Comparison of ENCODE assay signal across 16 cellular contexts in genomic region chr6:111357680-111358079, GRCh38.
"Had no signal": no experiment of that assay in that cellular context is flagged by ENCODE, and none has a peak within 500 bp of the region (broad histone marks: within the 10 kb centered on the region; RNA-seq: fewer than 3 reads in every experiment).

No MANE protein-coding gene starts in this region.

- ATAC-seq: right cardiac atrium; stimulated activated naive CD8-positive, alpha-beta T cell treated with anti-CD3 and anti-CD28 coated beads, Interleukin-15, Interleukin-2, amounts not matched to agents 100 U/mL and 50 U/mL, for 24 hours had no signal

- H3K4me1 Mint-ChIP-seq: activated naive CD4-positive, alpha-beta T cell treated with anti-CD3 and anti-CD28 coated beads, Interleukin-2, amount 10 ng/mL, durations not matched to agents 7 days and 5 days had no signal

- H3K4me1 ChIP-seq: neural progenitor cell, parathyroid adenoma had no signal

- H3K27ac Mint-ChIP-seq: activated naive CD4-positive, alpha-beta T cell treated with anti-CD3 and anti-CD28 coated beads, Interleukin-2, amount 10 ng/mL, durations not matched to agents 7 days and 5 days; neural progenitor cell had no signal

- H3K4me3 ChIP-seq: coronary artery, esophagus muscularis mucosa, neural progenitor cell, smooth muscle cell, transverse colon had no signal

- H3K27me3 Mint-ChIP-seq: activated naive CD4-positive, alpha-beta T cell treated with anti-CD3 and anti-CD28 coated beads, Interleukin-2, amount 10 ng/mL, durations not matched to agents 7 days and 5 days had no signal

- H3K27me3 ChIP-seq: esophagus muscularis mucosa, neural progenitor cell, transverse colon had no signal

- DNase-seq: activated CD4-positive, CD25-positive, alpha-beta regulatory T cell treated with anti-CD3 and anti-CD28 coated beads, Interleukin-2, amount 50 U/mL, for 72 hours; activated naive CD4-positive, alpha-beta T cell treated with anti-CD3 and anti-CD28 coated beads, Interleukin-2, amount 10 ng/mL, durations not matched to agents 7 days and 5 days; activated T-cell treated with anti-CD3 and anti-CD28 coated beads for 4 hours; caudate nucleus; hypothalamus; midbrain; right cardiac atrium; stimulated activated naive CD8-positive, alpha-beta T cell treated with anti-CD3 and anti-CD28 coated beads, Interleukin-15, Interleukin-2, amounts not matched to agents 100 U/mL and 50 U/mL, for 24 hours; T-helper 1 cell; T1000; transverse colon had no signal

- H3K27ac ChIP-seq: coronary artery, esophagus muscularis mucosa, neural progenitor cell, parathyroid adenoma, transverse colon had no signal

- H3K4me3 Mint-ChIP-seq: activated naive CD4-positive, alpha-beta T cell treated with anti-CD3 and anti-CD28 coated beads, Interleukin-2, amount 10 ng/mL, durations not matched to agents 7 days and 5 days; neural progenitor cell had no signal

- H3K9me3 Mint-ChIP-seq: activated naive CD4-positive, alpha-beta T cell treated with anti-CD3 and anti-CD28 coated beads, Interleukin-2, amount 10 ng/mL, durations not matched to agents 7 days and 5 days; neural progenitor cell had no signal

- H3K9me3 ChIP-seq: esophagus muscularis mucosa, transverse colon had no signal
